8 cellular contexts compared by ENCODE assay signal in the genomic region with DNA sequence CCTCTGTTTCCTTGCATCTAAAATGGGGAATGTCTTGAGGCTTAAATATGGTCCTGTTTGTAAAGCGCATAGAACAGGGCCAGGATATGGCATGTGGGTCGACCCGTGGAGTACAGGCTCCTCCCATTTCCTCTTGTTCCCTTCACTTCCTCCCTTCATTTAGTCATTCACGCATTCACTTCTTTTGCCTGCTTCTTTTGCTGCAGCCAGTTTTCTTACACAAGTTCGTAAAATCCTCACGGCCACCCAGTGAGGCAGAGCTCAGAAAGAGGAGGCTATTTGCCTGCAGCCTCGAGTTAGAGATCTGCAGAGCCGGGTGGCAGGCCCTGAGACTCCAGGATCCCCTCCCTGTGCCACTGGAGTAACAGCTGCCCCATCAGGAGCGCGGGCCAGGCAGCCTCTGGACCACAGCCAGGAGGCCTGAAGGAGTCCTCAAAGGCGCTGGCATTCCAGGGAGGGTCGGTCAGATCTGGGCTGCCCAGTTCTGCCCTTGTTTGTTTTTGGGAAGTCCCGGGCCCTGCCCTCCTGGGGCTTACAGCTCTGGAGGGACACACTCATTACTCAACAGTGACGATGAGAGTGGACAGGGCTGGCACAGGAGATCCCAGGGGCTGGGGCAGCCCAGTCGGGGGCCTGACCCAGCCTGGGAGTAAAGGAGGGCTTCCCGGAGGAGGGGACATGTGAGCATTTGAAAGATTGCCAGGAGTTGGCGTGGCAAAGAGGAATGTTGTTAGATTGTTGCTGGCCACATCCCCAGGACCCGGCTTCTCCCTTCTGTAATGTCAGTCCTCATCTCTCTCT. TPM values are rescaled to one million over a fixed set of nuclear protein-coding genes. Genes with fewer than 3 reads are reported as not detected.
A peak's percentile ranks its signal among the peaks of the same experiment; 100 is the strongest.
DNase-seq lines count a peak whose midpoint lies in the region; ATAC-seq and TF ChIP-seq lines count a peak whose summit lies in the region.

No MANE protein-coding gene starts in this region.

- H3K36me3 ChIP-seq in left lung (peaks cover 0 to 38% of the 10 kb centered on the region in 2 donors), upper lobe of right lung (peaks cover 30% of the 10 kb centered on the region)

- H3K27ac ChIP-seq in angular gyrus (ENCODE audit: low read depth, low read length) (peak overlapping the region; percentile 16), left lung (peak overlapping the region; percentile 73 to 74), upper lobe of right lung (peak overlapping the region; percentile 86)

- DNase-seq in DMS79 treated with DMSO at 0.1 percent for 48 hours (lab: John Stamatoyannopoulos, UW) (peak; percentile 29), LHCN-M2 (ENCODE audit: low read depth) (peak; percentile 88), left lung (peak; percentile 84 to 90), upper lobe of right lung (peak; percentile 90), COLO668 (lab: John Stamatoyannopoulos, UW; ENCODE audit: unreplicated experiment) (no peak)

- H3K4me3 ChIP-seq in left lung (no peak overlapping the region), upper lobe of right lung (peak overlapping the region; percentile 23)

- no peaks in the 10 kb centered on the region for H3K9me3 ChIP-seq in left lung
- no peaks in the 10 kb centered on the region for H3K9me3 ChIP-seq in upper lobe of right lung

- peak; percentile 31 for ATAC-seq in left lung
- ATAC-seq in upper lobe of right lung: peak; percentile 48
- no peak for ATAC-seq in HG03432 (IDR thresholded peaks at IDR 0.05; ENCODE audit: unreplicated experiment)
- no peak for ATAC-seq in HG02678 (IDR thresholded peaks at IDR 0.05; ENCODE audit: unreplicated experiment)

- intact Hi-C loops in left lung (cut with DNase I): no loop called here
- intact Hi-C loops in upper lobe of right lung (cut with DNase I): no loop called here

- TF ChIP-seq CTCF in left lung (IDR thresholded peaks at IDR 0.05) (no peak), upper lobe of right lung (IDR thresholded peaks at IDR 0.05) (no peak)

- peaks cover 40 to 50% of the 10 kb centered on the region in 2 donors for H3K4me1 ChIP-seq in left lung
- H3K4me1 ChIP-seq in upper lobe of right lung: peaks cover 58% of the 10 kb centered on the region

- H3K27me3 ChIP-seq in left lung: no peaks in the 10 kb centered on the region
- H3K27me3 ChIP-seq in upper lobe of right lung: no peaks in the 10 kb centered on the region

RNA-seq across cellular contexts. Expression of a gene that starts 4.6 kb away (rescaled TPM):
- 89.7 and 97.8 TPM in 2 replicates for total RNA-seq in LHCN-M2 (2014; rRNA removed)
- 64.1 TPM for polyA plus RNA-seq in LHCN-M2 (2012)
- 10 to 100 TPM; 52.6 to 55.7 TPM for total RNA-seq in left lung
- total RNA-seq in upper lobe of right lung: 50.0 TPM

RNA-seq across cellular contexts. Expression of a gene that starts 54.6 kb away (rescaled TPM):
- total RNA-seq in LHCN-M2 (2014; rRNA removed) (not detected in 2 replicates), left lung (10 to 100 TPM; 15.9 to 30.1 TPM), upper lobe of right lung (63.1 TPM)
- 0.05 TPM for polyA plus RNA-seq in LHCN-M2 (2012)

Comparison
In these comparisons a context has a peak if more than half of its experiments do, and no peak if none do; other contexts are left out.
1. H3K27ac ChIP-seq: peak in every context shown above with its lines; median percentile 86 in upper lobe of right lung; 74 in left lung; 16 in angular gyrus.
2. ATAC-seq: peak in left lung (single experiment) and upper lobe of right lung (single experiment); none in HG03432 (single experiment) and HG02678 (single experiment).
3. RNA of a gene that starts 54.6 kb away (total RNA-seq): 63.1 TPM in upper lobe of right lung (single experiment) and 15.9 to 30.1 TPM in left lung; not detected in LHCN-M2; every median in the first group is over 10 times any median in the second.